ENCODE assay signal across 16 cellular contexts in genomic region chr6:120935908-120936307, GRCh38.
DNase-seq lines count a peak whose midpoint lies in the region; ATAC-seq and TF ChIP-seq lines count a peak whose summit lies in the region.
"Had no signal": no experiment of that assay in that cellular context is flagged by ENCODE, and none has a peak within 500 bp of the region (broad histone marks: within the 10 kb centered on the region; RNA-seq: fewer than 3 reads in every experiment).

No MANE protein-coding gene starts in this region.

- no peak overlapping the region for H3K4me3 Mint-ChIP-seq in stimulated activated memory B cell treated with anti-CD40 and anti-IgM and Interleukin-4, amounts not matched to agents 10 μg/mL and 1 μg/mL and 100 μg/mL, for 72 hours
- no peak overlapping the region for H3K4me3 Mint-ChIP-seq in activated CD4-positive, alpha-beta T cell treated with anti-CD3 and anti-CD28 coated beads, Interleukin-2, amount 10 ng/mL, durations not matched to agents 24 days and 14 days
- H3K4me3 Mint-ChIP-seq: activated naive CD8-positive, alpha-beta T cell treated with anti-CD3 and anti-CD28 coated beads for 36 hours; stimulated activated naive CD8-positive, alpha-beta T cell treated with anti-CD3 and anti-CD28 coated beads, Interleukin-15, amount 100 ng/mL, for 72 hours had no signal

- ATAC-seq in GM19043 (IDR thresholded peaks at IDR 0.05; ENCODE audit: low read depth, unreplicated experiment): peak; percentile 35
- ATAC-seq in HG02610 (IDR thresholded peaks at IDR 0.05; ENCODE audit: unreplicated experiment): peak; percentile 47
- peak; percentile 37 for ATAC-seq in HG03135 (IDR thresholded peaks at IDR 0.05; ENCODE audit: unreplicated experiment)
- no peak for ATAC-seq in stimulated activated memory B cell treated with anti-CD40 and anti-IgM and Interleukin-4, amounts not matched to agents 10 μg/mL and 1 μg/mL and 100 μg/mL, for 72 hours
- ATAC-seq in foreskin keratinocyte: no peak
- ATAC-seq: stimulated activated naive CD8-positive, alpha-beta T cell treated with anti-CD3 and anti-CD28 coated beads, Interleukin-15, amount 100 ng/mL, for 72 hours had no signal

- peaks cover 25% of the 10 kb centered on the region for H3K4me1 Mint-ChIP-seq in stimulated activated memory B cell treated with anti-CD40 and anti-IgM and Interleukin-4, amounts not matched to agents 10 μg/mL and 1 μg/mL and 100 μg/mL, for 72 hours
- H3K4me1 Mint-ChIP-seq in activated CD4-positive, alpha-beta T cell treated with anti-CD3 and anti-CD28 coated beads, Interleukin-2, amount 10 ng/mL, durations not matched to agents 24 days and 14 days: no peaks in the 10 kb centered on the region
- H3K4me1 Mint-ChIP-seq: activated naive CD8-positive, alpha-beta T cell treated with anti-CD3 and anti-CD28 coated beads for 36 hours; stimulated activated naive CD8-positive, alpha-beta T cell treated with anti-CD3 and anti-CD28 coated beads, Interleukin-15, amount 100 ng/mL, for 72 hours had no signal

- no peaks in the 10 kb centered on the region for H3K27me3 Mint-ChIP-seq in stimulated activated memory B cell treated with anti-CD40 and anti-IgM and Interleukin-4, amounts not matched to agents 10 μg/mL and 1 μg/mL and 100 μg/mL, for 72 hours
- no peaks in the 10 kb centered on the region for H3K27me3 Mint-ChIP-seq in activated CD4-positive, alpha-beta T cell treated with anti-CD3 and anti-CD28 coated beads, Interleukin-2, amount 10 ng/mL, durations not matched to agents 24 days and 14 days
- H3K27me3 Mint-ChIP-seq: stimulated activated naive CD8-positive, alpha-beta T cell treated with anti-CD3 and anti-CD28 coated beads, Interleukin-15, amount 100 ng/mL, for 72 hours had no signal

- intact Hi-C loops in activated CD4-positive, alpha-beta T cell treated with anti-CD3 and anti-CD28 coated beads, Interleukin-2, amount 10 ng/mL, durations not matched to agents 24 days and 14 days (cut with micrococcal nuclease): no loop called here

- H3K4me3 ChIP-seq in coronary artery: no peak overlapping the region
- H3K4me3 ChIP-seq: BLaER1, left ventricle myocardium inferior had no signal

- no peaks in the 10 kb centered on the region for H3K27me3 ChIP-seq in foreskin keratinocyte
- H3K27me3 ChIP-seq: BLaER1 had no signal

- H3K9me3 Mint-ChIP-seq in stimulated activated memory B cell treated with anti-CD40 and anti-IgM and Interleukin-4, amounts not matched to agents 10 μg/mL and 1 μg/mL and 100 μg/mL, for 72 hours: no peaks in the 10 kb centered on the region
- H3K9me3 Mint-ChIP-seq in activated CD4-positive, alpha-beta T cell treated with anti-CD3 and anti-CD28 coated beads, Interleukin-2, amount 10 ng/mL, durations not matched to agents 24 days and 14 days: no peaks in the 10 kb centered on the region
- H3K9me3 Mint-ChIP-seq: activated naive CD8-positive, alpha-beta T cell treated with anti-CD3 and anti-CD28 coated beads for 36 hours; stimulated activated naive CD8-positive, alpha-beta T cell treated with anti-CD3 and anti-CD28 coated beads, Interleukin-15, amount 100 ng/mL, for 72 hours had no signal

- TF ChIP-seq CTCF in coronary artery (IDR thresholded peaks at IDR 0.05) (no peak), foreskin keratinocyte (conservative IDR thresholded peaks at IDR 0.05) (no peak)

- H3K27ac ChIP-seq in coronary artery (no peak overlapping the region), foreskin keratinocyte (no peak overlapping the region)
- H3K27ac ChIP-seq: BLaER1, left ventricle myocardium inferior had no signal

- H3K36me3 Mint-ChIP-seq in stimulated activated memory B cell treated with anti-CD40 and anti-IgM and Interleukin-4, amounts not matched to agents 10 μg/mL and 1 μg/mL and 100 μg/mL, for 72 hours: no peaks in the 10 kb centered on the region
- no peaks in the 10 kb centered on the region for H3K36me3 Mint-ChIP-seq in activated CD4-positive, alpha-beta T cell treated with anti-CD3 and anti-CD28 coated beads, Interleukin-2, amount 10 ng/mL, durations not matched to agents 24 days and 14 days (ENCODE audit: low read depth)
- H3K36me3 Mint-ChIP-seq: activated naive CD8-positive, alpha-beta T cell treated with anti-CD3 and anti-CD28 coated beads for 36 hours had no signal

- DNase-seq in coronary artery (ENCODE audit: low spot score) (no peak), foreskin keratinocyte (no peak)
- no peak for DNase-seq in activated CD4-positive, alpha-beta T cell treated with anti-CD3 and anti-CD28 coated beads, Interleukin-2, amount 10 ng/mL, durations not matched to agents 24 days and 14 days
- DNase-seq: activated CD4-positive, alpha-beta T cell treated with anti-CD3 and anti-CD28 coated beads for 4 hours; activated naive CD8-positive, alpha-beta T cell treated with anti-CD3 and anti-CD28 coated beads for 36 hours; DMS153; left ventricle myocardium inferior; NCI-H146; NCI-H446 treated with DMSO at 0.1 percent for 48 hours; stimulated activated naive CD8-positive, alpha-beta T cell treated with anti-CD3 and anti-CD28 coated beads, Interleukin-15, amount 100 ng/mL, for 72 hours; T-helper 9 cell had no signal

- peak overlapping the region; percentile 13 for H3K27ac Mint-ChIP-seq in stimulated activated memory B cell treated with anti-CD40 and anti-IgM and Interleukin-4, amounts not matched to agents 10 μg/mL and 1 μg/mL and 100 μg/mL, for 72 hours
- H3K27ac Mint-ChIP-seq in activated CD4-positive, alpha-beta T cell treated with anti-CD3 and anti-CD28 coated beads, Interleukin-2, amount 10 ng/mL, durations not matched to agents 24 days and 14 days: no peak overlapping the region
- H3K27ac Mint-ChIP-seq: activated naive CD8-positive, alpha-beta T cell treated with anti-CD3 and anti-CD28 coated beads for 36 hours; stimulated activated naive CD8-positive, alpha-beta T cell treated with anti-CD3 and anti-CD28 coated beads, Interleukin-15, amount 100 ng/mL, for 72 hours had no signal

- no peaks in the 10 kb centered on the region for H3K4me1 ChIP-seq in foreskin keratinocyte
- H3K4me1 ChIP-seq: BLaER1, left ventricle myocardium inferior had no signal

Comparison
In these comparisons a context has a peak if more than half of its experiments do, and no peak if none do; other contexts are left out.
1. ATAC-seq: peak in GM19043 (single experiment), HG02610 (single experiment) and HG03135 (single experiment); none in stimulated activated memory B cell treated with anti-CD40 and anti-IgM and Interleukin-4, amounts not matched to agents 10 μg/mL and 1 μg/mL and 100 μg/mL, for 72 hours (single experiment) and foreskin keratinocyte (single experiment).